In genomic region chr3:8325306-8325705, GRCh38 we compare ENCODE assay signal across 17 cellular contexts.
A peak's percentile ranks its signal among the peaks of the same experiment; 100 is the strongest.
DNase-seq lines count a peak whose midpoint lies in the region; ATAC-seq, FAIRE-seq and TF ChIP-seq lines count a peak whose summit lies in the region.
"Had no signal": no experiment of that assay in that cellular context is flagged by ENCODE, and none has a peak within 500 bp of the region (broad histone marks: within the 10 kb centered on the region; RNA-seq: fewer than 3 reads in every experiment).

No MANE protein-coding gene starts in this region.

- WGBS in smooth muscle cell (ENCODE audit: low lambda C conversion rate) = 95% methylated on average over 2 of the region's 2 CpGs

- H4K20me1 ChIP-seq in smooth muscle cell (ENCODE audit: low read depth) = no peaks in the 10 kb centered on the region

- no peak overlapping the region for H3K27ac ChIP-seq in smooth muscle cell (ENCODE audit: low read depth)
- H3K27ac ChIP-seq: 22Rv1, A549, C4-2B had no signal

- ATAC-seq in T-helper 17 cell (no peak), HG02571 (IDR thresholded peaks at IDR 0.05; ENCODE audit: unreplicated experiment) (no peak), HG03045 (IDR thresholded peaks at IDR 0.05; ENCODE audit: unreplicated experiment) (no peak)

- peaks cover 7% of the 10 kb centered on the region for H3K9me3 Mint-ChIP-seq in nephron
- H3K9me3 Mint-ChIP-seq: CD4-positive, alpha-beta T cell; HFFc6 had no signal

- H3K9ac ChIP-seq in smooth muscle cell (ENCODE audit: low read depth) = no peak overlapping the region

- FAIRE-seq in islet of Langerhans (lab: Jason Lieb, UNC) = peak; percentile 21
- FAIRE-seq: A549, D721Med, G401.6 had no signal

- no peak for DNase-seq in T-helper 17 cell
- DNase-seq in fibroblast of the aortic adventitia (ENCODE audit: low read depth) = peak; percentile 46
- DNase-seq in smooth muscle cell (lab: John Stamatoyannopoulos, UW; ENCODE audit: unreplicated experiment) = no peak
- DNase-seq in posterior cingulate gyrus = no peak
- DNase-seq: GOT3 had no signal

- H3K4me1 ChIP-seq in smooth muscle cell (ENCODE audit: low read depth) = no peaks in the 10 kb centered on the region
- H3K4me1 ChIP-seq: Caco-2 had no signal

- H2AFZ ChIP-seq in smooth muscle cell (ENCODE audit: low read depth) = no peak overlapping the region

- H3K4me3 ChIP-seq in fibroblast of the aortic adventitia (ENCODE audit: low read depth, low read length) (no peak overlapping the region), smooth muscle cell (no peak overlapping the region)
- H3K4me3 ChIP-seq: A549 had no signal

- H3K27ac Mint-ChIP-seq in T-helper 17 cell = peak overlapping the region; percentile 65
- H3K27ac Mint-ChIP-seq in nephron = peak overlapping the region in 2 of 3 experiments; percentile 82 to 86
- H3K27ac Mint-ChIP-seq: CD4-positive, alpha-beta T cell; HFFc6 had no signal

- H3K79me2 ChIP-seq in smooth muscle cell (ENCODE audit: low read depth) = no peaks in the 10 kb centered on the region

- H3K27me3 Mint-ChIP-seq in T-helper 17 cell (peaks cover 10% of the 10 kb centered on the region), nephron (ENCODE audit: low read depth) (no peaks in the 10 kb centered on the region)
- H3K27me3 Mint-ChIP-seq: CD4-positive, alpha-beta T cell had no signal

- H3K9me3 ChIP-seq in T-helper 17 cell (ENCODE audit: control insufficient read depth, low read length, poor library complexity, severe bottlenecking) (no peaks in the 10 kb centered on the region), smooth muscle cell (replicated peaks; ENCODE audit: low read depth) (no peaks in the 10 kb centered on the region)
- H3K9me3 ChIP-seq: A549, Caco-2 had no signal

- intact Hi-C loops in posterior cingulate gyrus (cut with DNase I) = no loop called here

- no peak overlapping the region for H3K4me2 ChIP-seq in smooth muscle cell
- H3K4me2 ChIP-seq: A549 had no signal

- H3K4me3 Mint-ChIP-seq in T-helper 17 cell (no peak overlapping the region), nephron (no peak overlapping the region)
- H3K4me3 Mint-ChIP-seq: CD4-positive, alpha-beta T cell; HFFc6 had no signal

- H3K27me3 ChIP-seq in smooth muscle cell (ENCODE audit: low read depth) = no peaks in the 10 kb centered on the region

- no peaks in the 10 kb centered on the region for H3K36me3 ChIP-seq in smooth muscle cell (ENCODE audit: low read depth)

- H3K4me1 Mint-ChIP-seq in T-helper 17 cell = peaks cover 25% of the 10 kb centered on the region
- peaks cover 28% of the 10 kb centered on the region for H3K4me1 Mint-ChIP-seq in nephron

- H3K36me3 Mint-ChIP-seq in T-helper 17 cell (ENCODE audit: low read depth) (peaks cover 3% of the 10 kb centered on the region), nephron (ENCODE audit: low read depth) (no peaks in the 10 kb centered on the region)

- no peaks in the 10 kb centered on the region for H3F3A ChIP-seq in smooth muscle cell (ENCODE audit: low read depth)

- TF ChIP-seq CTCF in fibroblast of the aortic adventitia (IDR thresholded peaks at IDR 0.05; ENCODE audit: insufficient read depth, low read length) (no peak), nephron (IDR thresholded peaks at IDR 0.05; ENCODE audit: unreplicated experiment in 3 of 3) (no peak), smooth muscle cell (IDR thresholded peaks at IDR 0.05; ENCODE audit: borderline replicate concordance, insufficient read depth, poor library complexity, severe bottlenecking) (no peak)
